In the genomic region with DNA sequence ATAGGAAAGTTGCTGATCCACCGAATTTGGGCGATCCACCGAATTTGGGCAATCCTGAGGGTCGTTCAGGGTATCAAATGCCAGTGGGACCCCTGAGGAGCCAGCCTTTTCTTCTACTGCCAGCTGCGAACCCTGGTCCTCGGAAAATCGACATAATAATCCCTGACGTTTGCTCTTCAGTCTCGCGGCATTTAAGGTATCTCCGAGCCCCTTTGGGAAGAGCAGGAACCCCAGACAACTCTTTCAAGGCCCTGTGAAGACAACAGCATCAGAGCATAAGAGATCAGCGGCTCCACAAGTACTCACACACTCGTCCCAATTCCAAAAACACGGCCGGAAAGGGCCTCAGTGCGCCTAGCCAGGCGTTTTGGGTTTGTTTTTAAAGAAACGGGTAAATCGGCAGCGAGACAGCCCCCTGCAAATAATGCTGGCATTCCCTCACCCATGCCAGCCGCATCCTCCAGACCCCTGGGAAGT, we compare ENCODE assay signal across 15 cellular contexts. TPM values are rescaled to one million over a fixed set of nuclear protein-coding genes. Genes with fewer than 3 reads are reported as not detected.
DNase-seq lines count a peak whose midpoint lies in the region; ATAC-seq and TF ChIP-seq lines count a peak whose summit lies in the region.
"Had no signal": no experiment of that assay in that cellular context is flagged by ENCODE, and none has a peak within 500 bp of the region (broad histone marks: within the 10 kb centered on the region; RNA-seq: fewer than 3 reads in every experiment).

No MANE protein-coding gene starts in this region.

- H3K27me3 ChIP-seq in adipocyte (replicated peaks; ENCODE audit: control insufficient read depth, insufficient read depth, low read length) (peaks cover 14% of the 10 kb centered on the region), Peyer's patch (peaks cover 0 to 69% of the 10 kb centered on the region in 2 donors)

- H3K27ac ChIP-seq in Peyer's patch: no peak overlapping the region
- H3K27ac ChIP-seq: coronary artery, right lobe of liver had no signal

- intact Hi-C loops in left colon (cut with DNase I, micrococcal nuclease): no loop called here

- DNase-seq in ACHN: peak; percentile 55
- DNase-seq in adipocyte (ENCODE audit: low read depth): no peak
- DNase-seq in mesothelial cell of epicardium (ENCODE audit: low spot score in 2 of 2, unreplicated experiment in 2 of 2): no peak
- no peak for DNase-seq in iPS-NIHi7 (ENCODE audit: extremely low spot score)
- DNase-seq in NCI-H2107 treated with DMSO at 0.1 percent for 48 hours (lab: John Stamatoyannopoulos, UW; ENCODE audit: unreplicated experiment): no peak
- no peak for DNase-seq in Peyer's patch
- DNase-seq in left colon: no peak
- DNase-seq: activated B cell treated with CpG ODN at 0.5 μM for 24 hours; activated naive CD4-positive, alpha-beta T cell; KBM-7; right lobe of liver had no signal

- TF ChIP-seq POLR2A in Peyer's patch (IDR thresholded peaks at IDR 0.05): no peak

- peaks cover 3% of the 10 kb centered on the region for H3K4me1 Mint-ChIP-seq in mesothelial cell of epicardium

- H3K9me3 ChIP-seq in ES-I3 (ENCODE audit: control insufficient read depth, insufficient read depth, low read length): no peaks in the 10 kb centered on the region
- H3K9me3 ChIP-seq in adipocyte (ENCODE audit: control insufficient read depth, low read length): no peaks in the 10 kb centered on the region
- peaks cover 0 to 6% (median 0%) of the 10 kb centered on the region in 4 donors for H3K9me3 ChIP-seq in Peyer's patch
- H3K9me3 ChIP-seq: right lobe of liver had no signal

- in situ Hi-C loops in ACHN (cut with HindIII; ENCODE audit: low pct_ligation_motif_present, low pct_unique_long_range_greater_than_20kb, low sequenced_read_pairs): loop anchor here (25.0 kb wide), 1 partner anchor 351 kb away; no protein-coding TSS in a partner anchor

- H3K4me3 ChIP-seq in adipocyte (ENCODE audit: low read length): peak overlapping the region; percentile 94
- no peak overlapping the region for H3K4me3 ChIP-seq in Peyer's patch
- H3K4me3 ChIP-seq: right lobe of liver had no signal

- peaks cover 83% of the 10 kb centered on the region for H3K27me3 Mint-ChIP-seq in mesothelial cell of epicardium (ENCODE audit: low read depth)

- H3K4me3 Mint-ChIP-seq in mesothelial cell of epicardium: peak overlapping the region; percentile 13
- H3K4me3 Mint-ChIP-seq: activated B cell treated with CpG ODN at 0.5 μM for 24 hours, memory B cell had no signal

- H3K27ac Mint-ChIP-seq in mesothelial cell of epicardium: no peak overlapping the region
- H3K27ac Mint-ChIP-seq: activated B cell treated with CpG ODN at 0.5 μM for 24 hours, memory B cell had no signal

- H3K36me3 ChIP-seq in ES-I3 (ENCODE audit: insufficient read depth, low read length): no peaks in the 10 kb centered on the region
- no peaks in the 10 kb centered on the region for H3K36me3 ChIP-seq in adipocyte (ENCODE audit: control insufficient read depth, insufficient read depth, low read length, severe bottlenecking)
- H3K36me3 ChIP-seq in Peyer's patch: no peaks in the 10 kb centered on the region
- H3K36me3 ChIP-seq: right lobe of liver had no signal

- TF ChIP-seq CTCF in mesothelial cell of epicardium (IDR thresholded peaks at IDR 0.05; ENCODE audit: unreplicated experiment) (no peak), Peyer's patch (IDR thresholded peaks at IDR 0.05) (no peak)

- peak overlapping the region; percentile 63; the same call in 1 of the 2 replicates for H3K9ac ChIP-seq in ES-I3 (ENCODE audit: low read depth, low read length)
- peak overlapping the region; percentile 94 for H3K9ac ChIP-seq in adipocyte (ENCODE audit: low read length)

- no peaks in the 10 kb centered on the region for H3K36me3 Mint-ChIP-seq in mesothelial cell of epicardium
- H3K36me3 Mint-ChIP-seq: memory B cell had no signal

- peaks cover 24% of the 10 kb centered on the region for H3K4me1 ChIP-seq in ES-I3 (ENCODE audit: insufficient read depth, low read length)
- H3K4me1 ChIP-seq in adipocyte (ENCODE audit: control insufficient read depth, insufficient read depth, low read length): peaks cover 23% of the 10 kb centered on the region
- peaks cover 0 to 12% (median 0%) of the 10 kb centered on the region in 4 donors for H3K4me1 ChIP-seq in Peyer's patch

- no peak for ATAC-seq in left colon
- ATAC-seq: HCT116, right lobe of liver had no signal

- no peaks in the 10 kb centered on the region for H3K9me3 Mint-ChIP-seq in mesothelial cell of epicardium

RNA-seq across cellular contexts. Expression of gene SIM1, which starts 1.0 kb away (rescaled TPM):
- total RNA-seq in mesothelial cell of epicardium: not detected in 3 replicates
- total RNA-seq in Peyer's patch: under 1 TPM in 1 of 4 donors, not detected in 3; 0.13 TPM
- total RNA-seq in left colon: not detected
- total RNA-seq: activated B cell treated with CpG ODN at 0.5 μM for 24 hours had no signal
